In genomic region chr11:10457901-10458300, GRCh38 we compare ENCODE assay signal across 19 cellular contexts. TPM values are rescaled to one million over a fixed set of nuclear protein-coding genes. Genes with fewer than 3 reads are reported as not detected.
DNase-seq lines count a peak whose midpoint lies in the region; TF ChIP-seq lines count a peak whose summit lies in the region.
"Had no signal": no experiment of that assay in that cellular context is flagged by ENCODE, and none has a peak within 500 bp of the region (broad histone marks: within the 10 kb centered on the region; RNA-seq: fewer than 3 reads in every experiment).

No MANE protein-coding gene starts in this region.

- TF ChIP-seq CTCF in GM12864 (IDR thresholded peaks at IDR 0.05; ENCODE audit: low read depth, low read length, missing control alignments): no peak

- DNase-seq in GM12864 (ENCODE audit: low read depth) (no peak), islet precursor cell (peak; percentile 20), epidermal melanocyte (ENCODE audit: insufficient read length, low spot score) (no peak), DMS114 treated with DMSO at 0.1 percent for 48 hours (lab: John Stamatoyannopoulos, UW; ENCODE audit: unreplicated experiment) (no peak), DMS153 treated with DMSO at 0.1 percent for 48 hours (lab: John Stamatoyannopoulos, UW; ENCODE audit: unreplicated experiment) (no peak)
- no peak for DNase-seq in activated CD4-positive, alpha-beta memory T cell treated with anti-CD3 and anti-CD28 coated beads for 36 hours
- DNase-seq in activated CD4-positive, CD25-positive, alpha-beta regulatory T cell (lab: John Stamatoyannopoulos, UW): no peak
- DNase-seq: C1 segment of cervical spinal cord; GOT3; head of caudate nucleus; KG1; kidney glomerular epithelial cell; NCI-H187; NCI-H774; retina; SJCRH30; stimulated activated CD4-positive, alpha-beta T cell treated with anti-CD3 and anti-CD28 coated beads, Interleukin-4, amount 100 ng/mL, for 24 hours; stimulated activated naive CD4-positive, alpha-beta T cell treated with Interleukin-2 at 50 U/mL for 16 hours had no signal

- peak overlapping the region; percentile 84 to 97 (median 93) for H3K4me2 ChIP-seq in BLaER1 treated with 17β-estradiol and CSF1 and Interleukin-3, amounts not matched to agents 10 nM and 100 nM

- CTCF ChIA-PET in activated CD4-positive, alpha-beta memory T cell treated with anti-CD3 and anti-CD28 coated beads for 36 hours (lab: Charles Lee): interaction anchor here (0.7 to 8.8 kb wide), 3 partner anchors 45 to 83 kb away, joined by 3 to 74 read pairs (median 12); partner anchors contain the start of gene RNF141

- peaks cover 0 to 8% (median 0%) of the 10 kb centered on the region in 11 experiments; a peak in 1 of 22 replicates for H3K9me3 ChIP-seq in BLaER1 treated with 17β-estradiol and CSF1 and Interleukin-3, amounts not matched to agents 10 nM and 100 nM (replicated peaks in 1 of 11)
- H3K9me3 ChIP-seq: SJCRH30 had no signal

- H3K27me3 Mint-ChIP-seq in activated CD4-positive, alpha-beta memory T cell treated with anti-CD3 and anti-CD28 coated beads for 36 hours: no peaks in the 10 kb centered on the region

- no peaks in the 10 kb centered on the region for H3K27me3 ChIP-seq in BLaER1 treated with 17β-estradiol and CSF1 and Interleukin-3, amounts not matched to agents 10 nM and 100 nM
- H3K27me3 ChIP-seq: SJCRH30 had no signal

- peaks cover 12% of the 10 kb centered on the region for H3K36me3 Mint-ChIP-seq in activated CD4-positive, alpha-beta memory T cell treated with anti-CD3 and anti-CD28 coated beads for 36 hours

- H3K9ac ChIP-seq in BLaER1 treated with 17β-estradiol and CSF1 and Interleukin-3, amounts not matched to agents 10 nM and 100 nM: peak overlapping the region; percentile 64 to 96 (median 80); a peak in 18 of 22 replicates

- intact Hi-C loops in activated CD4-positive, alpha-beta memory T cell treated with anti-CD3 and anti-CD28 coated beads for 36 hours (cut with micrococcal nuclease): loop anchor here (2.0 to 10.0 kb wide), 11 partner anchors 15 to 1773 kb away; partner anchors contain the start of genes ADM, RPL27A, TRIM66 and USP47

- peaks cover 16 to 47% (median 21%) of the 10 kb centered on the region in 11 experiments for H3K36me3 ChIP-seq in BLaER1 treated with 17β-estradiol and CSF1 and Interleukin-3, amounts not matched to agents 10 nM and 100 nM

- peak overlapping the region; percentile 93 for H3K27ac Mint-ChIP-seq in activated CD4-positive, alpha-beta memory T cell treated with anti-CD3 and anti-CD28 coated beads for 36 hours

- H4K20me1 ChIP-seq in BLaER1 treated with 17β-estradiol and CSF1 and Interleukin-3, amounts not matched to agents 10 nM and 100 nM: peaks cover 0 to 67% (median 0%) of the 10 kb centered on the region in 11 experiments; a peak in 8 of 22 replicates

- H3K4me1 ChIP-seq in BLaER1 treated with 17β-estradiol and CSF1 and Interleukin-3, amounts not matched to agents 10 nM and 100 nM: peaks cover 71 to 90% (median 78%) of the 10 kb centered on the region in 10 experiments

- POLR2A ChIA-PET in activated CD4-positive, alpha-beta memory T cell treated with anti-CD3 and anti-CD28 coated beads for 36 hours (lab: Charles Lee): no interaction called here

- peak overlapping the region; percentile 79 for H3K4me3 Mint-ChIP-seq in activated CD4-positive, alpha-beta memory T cell treated with anti-CD3 and anti-CD28 coated beads for 36 hours

- no peaks in the 10 kb centered on the region for H3K9me3 Mint-ChIP-seq in activated CD4-positive, alpha-beta memory T cell treated with anti-CD3 and anti-CD28 coated beads for 36 hours

- peak overlapping the region in 10 of 11 experiments; percentile 77 to 98 (median 87); a peak in 19 of 22 replicates for H3K27ac ChIP-seq in BLaER1 treated with 17β-estradiol and CSF1 and Interleukin-3, amounts not matched to agents 10 nM and 100 nM
- H3K27ac ChIP-seq: SJCRH30 had no signal

- H3K4me3 ChIP-seq in BLaER1 treated with 17β-estradiol and CSF1 and Interleukin-3, amounts not matched to agents 10 nM and 100 nM: peak overlapping the region in 8 of 10 experiments; percentile 60 to 76 (median 65); a peak in 16 of 20 replicates
- peak overlapping the region; percentile 72 for H3K4me3 ChIP-seq in GM12864 (ENCODE audit: low read depth, low read length)
- H3K4me3 ChIP-seq: SJCRH30 had no signal

- H3K4me1 Mint-ChIP-seq in activated CD4-positive, alpha-beta memory T cell treated with anti-CD3 and anti-CD28 coated beads for 36 hours (ENCODE audit: low read depth): peaks cover 68% of the 10 kb centered on the region

RNA-seq across cellular contexts. Expression of gene AMPD3, which starts 2.8 kb away (rescaled TPM):
- total RNA-seq in activated CD4-positive, alpha-beta memory T cell treated with anti-CD3 and anti-CD28 coated beads for 36 hours: 10 to 100 TPM; 25.5 to 25.7 TPM
